1 cellular context compared by ENCODE assay signal in the genomic region with DNA sequence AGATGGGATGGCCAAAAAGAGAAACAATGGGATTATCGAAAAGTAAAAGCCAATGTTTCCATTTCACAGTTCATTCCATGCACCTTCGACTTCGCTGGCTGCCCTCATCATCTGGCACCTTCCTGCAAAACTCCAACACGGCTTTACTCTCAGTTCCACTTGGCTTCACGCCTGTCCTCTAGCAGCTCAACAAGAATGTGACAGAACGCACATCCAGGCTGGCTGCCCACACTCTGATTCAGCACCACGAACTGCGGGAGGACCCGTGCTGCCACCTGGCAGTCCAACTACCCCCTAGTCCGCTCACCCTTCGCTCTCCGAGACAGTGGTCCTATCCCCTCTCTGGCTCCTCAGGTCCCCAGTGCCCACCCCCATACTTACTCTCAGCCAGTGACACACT.
TF ChIP-seq lines count a peak whose summit lies in the region.

No MANE protein-coding gene starts in this region.

TF ChIP-seq in IMR-90, 13 proteins besides CTCF, POLR2A, EP300 and RAD21:
- TF ChIP-seq BHLHE40 (IDR thresholded peaks at IDR 0.05; ENCODE audit: low read depth, low read length), result no peak
- TF ChIP-seq, protein P1, sequence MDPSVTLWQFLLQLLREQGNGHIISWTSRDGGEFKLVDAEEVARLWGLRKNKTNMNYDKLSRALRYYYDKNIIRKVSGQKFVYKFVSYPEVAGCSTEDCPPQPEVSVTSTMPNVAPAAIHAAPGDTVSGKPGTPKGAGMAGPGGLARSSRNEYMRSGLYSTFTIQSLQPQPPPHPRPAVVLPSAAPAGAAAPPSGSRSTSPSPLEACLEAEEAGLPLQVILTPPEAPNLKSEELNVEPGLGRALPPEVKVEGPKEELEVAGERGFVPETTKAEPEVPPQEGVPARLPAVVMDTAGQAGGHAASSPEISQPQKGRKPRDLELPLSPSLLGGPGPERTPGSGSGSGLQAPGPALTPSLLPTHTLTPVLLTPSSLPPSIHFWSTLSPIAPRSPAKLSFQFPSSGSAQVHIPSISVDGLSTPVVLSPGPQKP (IDR thresholded peaks at IDR 0.05; ENCODE audit: borderline replicate concordance, low read depth, low read length), result no peak
- no peak for TF ChIP-seq RFX5 (IDR thresholded peaks at IDR 0.05; ENCODE audit: low read depth, low read length)
- TF ChIP-seq MAFK (IDR thresholded peaks at IDR 0.05; ENCODE audit: low read depth, low read length), result no peak
